3 cellular contexts compared by ENCODE assay signal in genomic region chr12:122258462-122258861, GRCh38. TPM values are rescaled to one million over a fixed set of nuclear protein-coding genes. Genes with fewer than 3 reads are reported as not detected.
"Had no signal": no experiment of that assay in that cellular context is flagged by ENCODE, and none has a peak within 500 bp of the region (broad histone marks: within the 10 kb centered on the region; RNA-seq: fewer than 3 reads in every experiment).

No MANE protein-coding gene starts in this region.

RNA-seq across cellular contexts. Expression of gene B3GNT4, which starts 55.0 kb away (rescaled TPM):
- total RNA-seq: esophagus muscularis mucosa, gastrocnemius medialis, heart left ventricle had no signal
